Comparison of ENCODE assay signal across 8 cellular contexts in genomic region chr13:42041684-42042035, GRCh38. TPM values are rescaled to one million over a fixed set of nuclear protein-coding genes. Genes with fewer than 3 reads are reported as not detected.
DNase-seq lines count a peak whose midpoint lies in the region; ATAC-seq and TF ChIP-seq lines count a peak whose summit lies in the region.

No MANE protein-coding gene starts in this region.

- intact Hi-C loops in lower lobe of right lung (cut with DNase I) = no loop called here

- H3K4me3 ChIP-seq in lower lobe of right lung (peak overlapping the region; percentile 84), thoracic aorta (peak overlapping the region; percentile 94)

- ATAC-seq in HG03108 (IDR thresholded peaks at IDR 0.05; ENCODE audit: unreplicated experiment) = peak; percentile 25
- no peak for ATAC-seq in effector memory CD8-positive, alpha-beta T cell (replicated peaks)
- peak; percentile 57 to 58 for ATAC-seq in lower lobe of right lung
- ATAC-seq in thoracic aorta (ENCODE audit: insufficient number of reproducible peaks, low FRiP score, low read depth) = no peak
- no peak for ATAC-seq in HG03469 (IDR thresholded peaks at IDR 0.05; ENCODE audit: unreplicated experiment)

- no peaks in the 10 kb centered on the region for H3K36me3 ChIP-seq in lower lobe of right lung
- no peaks in the 10 kb centered on the region for H3K36me3 ChIP-seq in thoracic aorta

- CTCF ChIA-PET in activated naive CD4-positive, alpha-beta T cell treated with anti-CD3 and anti-CD28 coated beads, Interleukin-2, amount 10 ng/mL, durations not matched to agents 7 days and 5 days (lab: Charles Lee) = interaction anchor here (1.1 kb wide), 1 partner anchor 15 kb away, joined by 3 read pairs; no protein-coding TSS in a partner anchor

- peak overlapping the region; percentile 77 for H3K4me3 Mint-ChIP-seq in activated naive CD4-positive, alpha-beta T cell treated with anti-CD3 and anti-CD28 coated beads, Interleukin-2, amount 10 ng/mL, durations not matched to agents 7 days and 5 days
- H3K4me3 Mint-ChIP-seq in effector memory CD8-positive, alpha-beta T cell = peak overlapping the region; percentile 80 to 92

- H3K4me1 ChIP-seq in lower lobe of right lung (peaks cover 21% of the 10 kb centered on the region), thoracic aorta (ENCODE audit: control insufficient read depth in 1 of 2, low read depth in 2 of 2) (peaks cover 4 to 24% of the 10 kb centered on the region in 2 donors)

- H3K27me3 ChIP-seq in lower lobe of right lung (ENCODE audit: low read depth) (no peaks in the 10 kb centered on the region), thoracic aorta (replicated peaks; ENCODE audit: insufficient read depth) (no peaks in the 10 kb centered on the region)

- H3K9me3 ChIP-seq in lower lobe of right lung (no peaks in the 10 kb centered on the region), thoracic aorta (no peaks in the 10 kb centered on the region)

- H3K36me3 Mint-ChIP-seq in activated naive CD4-positive, alpha-beta T cell treated with anti-CD3 and anti-CD28 coated beads, Interleukin-2, amount 10 ng/mL, durations not matched to agents 7 days and 5 days = no peaks in the 10 kb centered on the region
- H3K36me3 Mint-ChIP-seq in effector memory CD8-positive, alpha-beta T cell (ENCODE audit: insufficient read depth) = peaks cover 13% of the 10 kb centered on the region

- peak overlapping the region; percentile 95 for H3K27ac ChIP-seq in lower lobe of right lung
- peak overlapping the region; percentile 56 to 76 for H3K27ac ChIP-seq in thoracic aorta

- H3K27ac Mint-ChIP-seq in activated naive CD4-positive, alpha-beta T cell treated with anti-CD3 and anti-CD28 coated beads, Interleukin-2, amount 10 ng/mL, durations not matched to agents 7 days and 5 days = peak overlapping the region; percentile 7
- H3K27ac Mint-ChIP-seq in effector memory CD8-positive, alpha-beta T cell = peak overlapping the region; percentile 13 to 87

- TF ChIP-seq CTCF in lower lobe of right lung (IDR thresholded peaks at IDR 0.05) (peak; percentile 52), thoracic aorta (IDR thresholded peaks at IDR 0.05) (peak; percentile 51)

- peaks cover 26% of the 10 kb centered on the region for H3K4me1 Mint-ChIP-seq in activated naive CD4-positive, alpha-beta T cell treated with anti-CD3 and anti-CD28 coated beads, Interleukin-2, amount 10 ng/mL, durations not matched to agents 7 days and 5 days
- peaks cover 13 to 17% of the 10 kb centered on the region in 2 donors for H3K4me1 Mint-ChIP-seq in effector memory CD8-positive, alpha-beta T cell (ENCODE audit: low read depth in 2 of 2)

- H3K27me3 Mint-ChIP-seq in activated naive CD4-positive, alpha-beta T cell treated with anti-CD3 and anti-CD28 coated beads, Interleukin-2, amount 10 ng/mL, durations not matched to agents 7 days and 5 days = peaks cover 48% of the 10 kb centered on the region
- H3K27me3 Mint-ChIP-seq in effector memory CD8-positive, alpha-beta T cell = no peaks in the 10 kb centered on the region

- H3K9me3 Mint-ChIP-seq in activated naive CD4-positive, alpha-beta T cell treated with anti-CD3 and anti-CD28 coated beads, Interleukin-2, amount 10 ng/mL, durations not matched to agents 7 days and 5 days = no peaks in the 10 kb centered on the region
- no peaks in the 10 kb centered on the region for H3K9me3 Mint-ChIP-seq in effector memory CD8-positive, alpha-beta T cell

- DNase-seq in activated naive CD4-positive, alpha-beta T cell treated with anti-CD3 and anti-CD28 coated beads, Interleukin-2, amount 10 ng/mL, durations not matched to agents 7 days and 5 days = peak; percentile 21
- no peak for DNase-seq in activated naive CD4-positive, alpha-beta T cell treated with anti-CD3 and anti-CD28 coated beads, Interleukin-2, amount 50 U/mL, for 16 hours
- DNase-seq in SHP77 treated with DMSO at 0.1 percent for 48 hours (lab: John Stamatoyannopoulos, UW) (peak; percentile 26), lower lobe of right lung (peak; percentile 67), thoracic aorta (ENCODE audit: low spot score) (peak; percentile 2)
- no peak for DNase-seq in effector memory CD8-positive, alpha-beta T cell

RNA-seq across cellular contexts. Expression of gene DGKH, which starts 6.8 kb away (rescaled TPM):
- 18.7 TPM for total RNA-seq in lower lobe of right lung
- total RNA-seq in thoracic aorta = 10 to 100 TPM; 18.3 to 37.8 TPM

Comparison
In these comparisons a context has a peak if more than half of its experiments do, and no peak if none do; other contexts are left out.
1. DNase-seq: peak in activated naive CD4-positive, alpha-beta T cell treated with anti-CD3 and anti-CD28 coated beads, Interleukin-2, amount 10 ng/mL, durations not matched to agents 7 days and 5 days (single experiment), SHP77 treated with DMSO at 0.1 percent for 48 hours (single experiment), lower lobe of right lung (single experiment) and thoracic aorta (single experiment); none in activated naive CD4-positive, alpha-beta T cell treated with anti-CD3 and anti-CD28 coated beads, Interleukin-2, amount 50 U/mL, for 16 hours (single experiment) and effector memory CD8-positive, alpha-beta T cell (0 of 3).
2. ATAC-seq: peak in HG03108 (single experiment) and lower lobe of right lung (2 of 2); none in effector memory CD8-positive, alpha-beta T cell (single experiment), thoracic aorta (single experiment) and HG03469 (single experiment).